Comparison of ENCODE assay signal across 36 cellular contexts in the genomic region with DNA sequence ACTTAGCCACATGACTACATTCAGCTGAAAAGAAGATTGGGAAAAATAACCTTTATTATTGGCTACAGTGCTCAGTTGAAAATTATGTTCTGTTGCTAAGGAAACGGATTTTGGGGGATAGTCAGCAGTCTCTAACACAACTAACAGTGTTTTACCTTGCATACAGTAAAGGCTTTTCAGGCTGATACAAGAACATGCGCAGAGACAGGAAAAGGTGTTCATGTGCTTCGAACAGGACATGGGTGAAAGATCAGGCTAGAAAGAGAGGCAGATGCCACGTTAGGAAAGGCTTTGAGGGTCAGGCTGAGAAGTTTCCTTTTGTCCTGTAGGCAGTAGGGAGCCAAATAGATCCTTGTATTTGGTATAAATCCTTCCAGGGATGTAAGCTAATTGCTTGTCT. TPM values are rescaled to one million over a fixed set of nuclear protein-coding genes. Genes with fewer than 3 reads are reported as not detected.
DNase-seq lines count a peak whose midpoint lies in the region; ATAC-seq, FAIRE-seq and TF ChIP-seq lines count a peak whose summit lies in the region.
"Had no signal": no experiment of that assay in that cellular context is flagged by ENCODE, and none has a peak within 500 bp of the region (broad histone marks: within the 10 kb centered on the region; RNA-seq: fewer than 3 reads in every experiment).

No MANE protein-coding gene starts in this region.

- H3K4me1 Mint-ChIP-seq in naive thymus-derived CD4-positive, alpha-beta T cell: peaks cover 18 to 61% (median 48%) of the 10 kb centered on the region in 7 donors
- peaks cover 66% of the 10 kb centered on the region for H3K4me1 Mint-ChIP-seq in activated T-cell treated with anti-CD3 and anti-CD28 coated beads, Interleukin-2, amount 50 U/mL, for 24 hours (ENCODE audit: low read depth)
- H3K4me1 Mint-ChIP-seq: immature natural killer cell had no signal

- H3F3A ChIP-seq in SU-DHL-6 (ENCODE audit: insufficient read depth): peaks cover 72% of the 10 kb centered on the region

- H3K9me3 ChIP-seq in A673 (ENCODE audit: low read depth, low read length, poor library complexity, severe bottlenecking) (no peaks in the 10 kb centered on the region), SU-DHL-6 (ENCODE audit: insufficient read depth, low read length) (no peaks in the 10 kb centered on the region), sigmoid colon (no peaks in the 10 kb centered on the region)
- H3K9me3 ChIP-seq in naive thymus-derived CD4-positive, alpha-beta T cell (ENCODE audit: control insufficient read depth in 2 of 3, low read length in 3 of 3): no peaks in the 10 kb centered on the region
- H3K9me3 ChIP-seq: Caco-2, gastroesophageal sphincter, left ventricle myocardium inferior, uterus had no signal

- H3K4me1 ChIP-seq in A673 (ENCODE audit: insufficient read depth, low read length, poor library complexity, severe bottlenecking) (peaks cover 54% of the 10 kb centered on the region), sigmoid colon (no peaks in the 10 kb centered on the region)
- H3K4me1 ChIP-seq in naive thymus-derived CD4-positive, alpha-beta T cell (ENCODE audit: control insufficient read depth in 2 of 2, insufficient read depth in 2 of 2, low read length in 2 of 2): peaks cover 6 to 8% of the 10 kb centered on the region in 2 donors
- H3K4me1 ChIP-seq: Caco-2, gastroesophageal sphincter, left ventricle myocardium inferior, uterus had no signal

- no peak overlapping the region for H3K4me3 ChIP-seq in A673 (ENCODE audit: low read depth, low read length, poor library complexity, severe bottlenecking)
- H3K4me3 ChIP-seq in SU-DHL-6 (ENCODE audit: insufficient read depth, low read length, poor library complexity, severe bottlenecking): no peak overlapping the region
- H3K4me3 ChIP-seq in naive thymus-derived CD4-positive, alpha-beta T cell (ENCODE audit: low read length): no peak overlapping the region
- H3K4me3 ChIP-seq in sigmoid colon: no peak overlapping the region
- H3K4me3 ChIP-seq: gastroesophageal sphincter, left ventricle myocardium inferior, smooth muscle cell, uterus had no signal

- CTCF ChIA-PET in A673 (lab: Charles Lee): no interaction called here
- CTCF ChIA-PET in naive thymus-derived CD4-positive, alpha-beta T cell (lab: Charles Lee): interaction anchor here (1.3 to 1.4 kb wide), 2 partner anchors 10 to 19 kb away, joined by 3 to 4 read pairs; no protein-coding TSS in a partner anchor

- 67 to 73% methylated on average over 4 of the region's 4 CpGs for WGBS in sigmoid colon, 2 donors

- peak overlapping the region; percentile 98 for H3K4me2 ChIP-seq in SU-DHL-6 (ENCODE audit: low read depth, low read length, poor library complexity, severe bottlenecking)
- H3K4me2 ChIP-seq: smooth muscle cell had no signal

- no peaks in the 10 kb centered on the region for H3K27me3 ChIP-seq in A673 (replicated peaks; ENCODE audit: insufficient read depth, low read depth, low read length, poor library complexity)
- H3K27me3 ChIP-seq in SU-DHL-6 (ENCODE audit: low read length): no peaks in the 10 kb centered on the region
- no peaks in the 10 kb centered on the region for H3K27me3 ChIP-seq in naive thymus-derived CD4-positive, alpha-beta T cell (ENCODE audit: control insufficient read depth in 2 of 2, insufficient read depth in 2 of 2, low read length in 2 of 2)
- H3K27me3 ChIP-seq in sigmoid colon: peaks cover 0 to 4% (median 0%) of the 10 kb centered on the region in 3 donors
- H3K27me3 ChIP-seq: uterus had no signal

- no peak for TF ChIP-seq CTCF in A673 (conservative IDR thresholded peaks at IDR 0.05; ENCODE audit: low read depth, low read length)
- no peak for TF ChIP-seq CTCF in SU-DHL-6 (IDR thresholded peaks at IDR 0.05; ENCODE audit: insufficient read depth, low read length, poor library complexity, severe bottlenecking)
- TF ChIP-seq CTCF in sigmoid colon (IDR thresholded peaks at IDR 0.05): no peak

- no peaks in the 10 kb centered on the region for H3K9me2 ChIP-seq in SU-DHL-6 (replicated peaks; ENCODE audit: insufficient read depth, low read length)

- H3K9ac ChIP-seq in SU-DHL-6 (ENCODE audit: low read length): peak overlapping the region; percentile 30; the same call in 1 of the 2 replicates

- peaks cover 0 to 8% (median 0%) of the 10 kb centered on the region in 5 donors for H3K36me3 Mint-ChIP-seq in naive thymus-derived CD4-positive, alpha-beta T cell
- no peaks in the 10 kb centered on the region for H3K36me3 Mint-ChIP-seq in activated T-cell treated with anti-CD3 and anti-CD28 coated beads, Interleukin-2, amount 50 U/mL, for 24 hours (ENCODE audit: low read depth)
- H3K36me3 Mint-ChIP-seq: immature natural killer cell; natural killer cell treated with Interleukin-12 subunit alpha and Interleukin-12 subunit beta and Interleukin-15 and Interleukin-18, amount 100 ng/mL, for 72 hours; stimulated activated effector memory CD8-positive, alpha-beta T cell treated with anti-CD3 and anti-CD28 coated beads, Interleukin-12 subunit alpha, Interleukin-12 subunit beta, amount 100 ng/mL, for 72 hours had no signal

- FAIRE-seq in GM19239 (lab: Jason Lieb, UNC): peak; percentile 84
- FAIRE-seq: endometrium had no signal

- 0 out of 2 replicates have a peak, but pooled peaks cover 3% of the 10 kb centered on the region for H3K79me2 ChIP-seq in SU-DHL-6 (ENCODE audit: insufficient read depth, low read length)

- H3K36me3 ChIP-seq in A673 (ENCODE audit: insufficient read depth, low read length, poor library complexity, severe bottlenecking) (no peaks in the 10 kb centered on the region), SU-DHL-6 (ENCODE audit: low read length) (no peaks in the 10 kb centered on the region), sigmoid colon (no peaks in the 10 kb centered on the region)
- no peaks in the 10 kb centered on the region for H3K36me3 ChIP-seq in naive thymus-derived CD4-positive, alpha-beta T cell (ENCODE audit: control insufficient read depth in 2 of 3, insufficient read depth in 3 of 3, low read length in 3 of 3)
- H3K36me3 ChIP-seq: gastroesophageal sphincter, left ventricle myocardium inferior, uterus had no signal

- H3K27me3 Mint-ChIP-seq in naive thymus-derived CD4-positive, alpha-beta T cell: no peaks in the 10 kb centered on the region
- no peaks in the 10 kb centered on the region for H3K27me3 Mint-ChIP-seq in activated T-cell treated with anti-CD3 and anti-CD28 coated beads, Interleukin-2, amount 50 U/mL, for 24 hours
- H3K27me3 Mint-ChIP-seq: activated CD4-positive, alpha-beta T cell treated with anti-CD3 and anti-CD28 coated beads for 36 hours; activated naive CD8-positive, alpha-beta T cell treated with anti-CD3 and anti-CD28 coated beads, Interleukin-2, amount 10 ng/mL, durations not matched to agents 7 days and 5 days; dendritic cell treated with granulocyte-macrophage colony-stimulating factor and Interleukin-4, amounts not matched to agents 40 ng/mL and 50 ng/mL, for 4 days; natural killer cell treated with Interleukin-12 subunit alpha and Interleukin-12 subunit beta and Interleukin-15 and Interleukin-18, amount 100 ng/mL, for 72 hours had no signal

- no peak for TF ChIP-seq POLR2A in sigmoid colon (IDR thresholded peaks at IDR 0.05)

- H3K27ac ChIP-seq in A673 (ENCODE audit: low read depth, low read length, poor library complexity, severe bottlenecking): peak overlapping the region; percentile 80
- H3K27ac ChIP-seq in SU-DHL-6 (ENCODE audit: low read depth, low read length): peak overlapping the region; percentile 99
- no peak overlapping the region for H3K27ac ChIP-seq in naive thymus-derived CD4-positive, alpha-beta T cell (ENCODE audit: low read depth, low read length)
- no peak overlapping the region for H3K27ac ChIP-seq in sigmoid colon
- H3K27ac ChIP-seq: gastroesophageal sphincter, left ventricle myocardium inferior, uterus had no signal

- intact Hi-C loops in A673 (cut with micrococcal nuclease; ENCODE audit: unreplicated experiment): no loop called here
- intact Hi-C loops in naive thymus-derived CD4-positive, alpha-beta T cell (cut with micrococcal nuclease): no loop called here
- intact Hi-C loops in sigmoid colon (cut with DNase I): no loop called here

- ATAC-seq in naive thymus-derived CD4-positive, alpha-beta T cell: no peak
- ATAC-seq in HG03097 (IDR thresholded peaks at IDR 0.05; ENCODE audit: low FRiP score, unreplicated experiment): no peak
- ATAC-seq: activated CD4-positive, alpha-beta T cell treated with anti-CD3 and anti-CD28 coated beads for 36 hours; gastroesophageal sphincter; natural killer cell treated with Interleukin-12 subunit alpha and Interleukin-12 subunit beta and Interleukin-15 and Interleukin-18, amount 100 ng/mL, for 72 hours; SK-N-SH treated with all-trans-retinoic acid at 6 μM for 48 hours; stimulated activated effector memory CD8-positive, alpha-beta T cell treated with anti-CD3 and anti-CD28 coated beads, Interleukin-12 subunit alpha, Interleukin-12 subunit beta, amount 100 ng/mL, for 72 hours had no signal

- peaks cover 0 to 2% (median 0%) of the 10 kb centered on the region in 11 donors for H3K9me3 Mint-ChIP-seq in naive thymus-derived CD4-positive, alpha-beta T cell
- H3K9me3 Mint-ChIP-seq in activated T-cell treated with anti-CD3 and anti-CD28 coated beads, Interleukin-2, amount 50 U/mL, for 24 hours: no peaks in the 10 kb centered on the region
- H3K9me3 Mint-ChIP-seq: activated naive CD8-positive, alpha-beta T cell treated with anti-CD3 and anti-CD28 coated beads, Interleukin-2, amount 10 ng/mL, durations not matched to agents 7 days and 5 days; dendritic cell treated with granulocyte-macrophage colony-stimulating factor and Interleukin-4, amounts not matched to agents 40 ng/mL and 50 ng/mL, for 4 days; immature natural killer cell; natural killer cell treated with Interleukin-12 subunit alpha and Interleukin-12 subunit beta and Interleukin-15 and Interleukin-18, amount 100 ng/mL, for 72 hours; stimulated activated effector memory CD8-positive, alpha-beta T cell treated with anti-CD3 and anti-CD28 coated beads, Interleukin-12 subunit alpha, Interleukin-12 subunit beta, amount 100 ng/mL, for 72 hours had no signal

- no peaks in the 10 kb centered on the region for H4K20me1 ChIP-seq in SU-DHL-6 (ENCODE audit: low read depth, low read length)

- no peak for TF ChIP-seq EP300 in sigmoid colon (IDR thresholded peaks at IDR 0.05)

- peak overlapping the region; percentile 64 for H2AFZ ChIP-seq in SU-DHL-6 (ENCODE audit: low read depth, low read length, severe bottlenecking)

- no TSS peak for BruUV-seq in A673 (replicated peaks; lab: Mats Ljungman, UMichigan)

- H3K27ac Mint-ChIP-seq in naive thymus-derived CD4-positive, alpha-beta T cell: peak overlapping the region in 5 of 9 donors; percentile 2 to 75 (median 29)
- H3K27ac Mint-ChIP-seq in activated T-cell treated with anti-CD3 and anti-CD28 coated beads, Interleukin-2, amount 50 U/mL, for 24 hours: no peak overlapping the region
- H3K27ac Mint-ChIP-seq: activated CD4-positive, alpha-beta T cell treated with anti-CD3 and anti-CD28 coated beads for 36 hours; activated naive CD8-positive, alpha-beta T cell treated with anti-CD3 and anti-CD28 coated beads, Interleukin-2, amount 10 ng/mL, durations not matched to agents 7 days and 5 days; dendritic cell treated with granulocyte-macrophage colony-stimulating factor and Interleukin-4, amounts not matched to agents 40 ng/mL and 50 ng/mL, for 4 days; stimulated activated effector memory CD8-positive, alpha-beta T cell treated with anti-CD3 and anti-CD28 coated beads, Interleukin-12 subunit alpha, Interleukin-12 subunit beta, amount 100 ng/mL, for 72 hours had no signal

- peak overlapping the region in 5 of 10 donors; percentile 8 to 49 (median 39) for H3K4me3 Mint-ChIP-seq in naive thymus-derived CD4-positive, alpha-beta T cell
- H3K4me3 Mint-ChIP-seq in activated T-cell treated with anti-CD3 and anti-CD28 coated beads, Interleukin-2, amount 50 U/mL, for 24 hours: no peak overlapping the region
- H3K4me3 Mint-ChIP-seq: activated CD4-positive, alpha-beta T cell treated with anti-CD3 and anti-CD28 coated beads for 36 hours; activated naive CD8-positive, alpha-beta T cell treated with anti-CD3 and anti-CD28 coated beads, Interleukin-2, amount 10 ng/mL, durations not matched to agents 7 days and 5 days; dendritic cell treated with granulocyte-macrophage colony-stimulating factor and Interleukin-4, amounts not matched to agents 40 ng/mL and 50 ng/mL, for 4 days; immature natural killer cell; natural killer cell treated with Interleukin-12 subunit alpha and Interleukin-12 subunit beta and Interleukin-15 and Interleukin-18, amount 100 ng/mL, for 72 hours; stimulated activated effector memory CD8-positive, alpha-beta T cell treated with anti-CD3 and anti-CD28 coated beads, Interleukin-12 subunit alpha, Interleukin-12 subunit beta, amount 100 ng/mL, for 72 hours had no signal

- DNase-seq in A673 (ENCODE audit: low spot score): no peak
- no peak for DNase-seq in GM19239 (ENCODE audit: insufficient read length, low spot score)
- DNase-seq in naive thymus-derived CD4-positive, alpha-beta T cell: no peak
- no peak for DNase-seq in activated T-cell treated with anti-CD3 and anti-CD28 coated beads, Interleukin-2, amount 50 U/mL, for 24 hours
- DNase-seq in sigmoid colon: no peak
- no peak for DNase-seq in GM03348 (ENCODE audit: low spot score)
- DNase-seq: activated CD4-positive, alpha-beta T cell treated with anti-CD3 and anti-CD28 coated beads for 36 hours; activated gamma-delta T cell; activated naive CD8-positive, alpha-beta T cell treated with anti-CD3 and anti-CD28 coated beads, Interleukin-2, amount 10 ng/mL, durations not matched to agents 7 days and 5 days; activated T-cell treated with anti-CD3 and anti-CD28 coated beads, Interleukin-2, amount 50 U/mL, for 1 hour; C1 segment of cervical spinal cord; Caco-2; central memory CD4-positive, alpha-beta T cell; GDM1; hippocampal formation; immature natural killer cell; left ventricle myocardium inferior; midbrain; MM.1S; NCI-H1417; NCI-H2107; NCI-H748 treated with DMSO at 0.1 percent for 48 hours; retina; T-helper 2 cell; uterus had no signal

- POLR2A ChIA-PET in A673 (lab: Charles Lee; ENCODE audit: low non-redundant PET): no interaction called here
- POLR2A ChIA-PET in naive thymus-derived CD4-positive, alpha-beta T cell (lab: Charles Lee): interaction anchor here (1.5 to 7.6 kb wide), 2 partner anchors 12 to 18 kb away, joined by 7 to 62 read pairs; a partner anchor contains a TSS

RNA-seq across cellular contexts. Expression of a gene that starts 14.8 kb away (rescaled TPM):
- 66.8 and 74.2 TPM in 2 replicates for total RNA-seq in A673 (2021)
- 100 to 1,000 TPM; 160 to 370 (median 250) TPM for total RNA-seq in naive thymus-derived CD4-positive, alpha-beta T cell
- polyA plus RNA-seq in naive thymus-derived CD4-positive, alpha-beta T cell: 100 to 1,000 TPM; 393 to 479 TPM
- total RNA-seq in sigmoid colon: 1 to 10 TPM in 2 of 4 donors, under 1 TPM in 2; 0.49 to 1.4 (median 1.0) TPM
- polyA plus RNA-seq in sigmoid colon: 10 to 100 TPM in 1 of 3 donors, 1 to 10 TPM in 2; 2.5 to 38.8 (median 4.2) TPM
- total RNA-seq: Caco-2, HT-29, osteocyte, smooth muscle cell had no signal

Comparison
In these comparisons a context has a peak if more than half of its experiments do, and no peak if none do; other contexts are left out.
1. H3K27ac ChIP-seq: peak in A673 (single experiment) and SU-DHL-6 (single experiment); none in naive thymus-derived CD4-positive, alpha-beta T cell (single experiment) and sigmoid colon (0 of 4).
2. RNA of a gene that starts 14.8 kb away (total RNA-seq): 160 to 370 TPM in naive thymus-derived CD4-positive, alpha-beta T cell and 66.8 to 74.2 TPM in A673; 0.49 to 1.4 TPM in sigmoid colon; every median in the first group is over 10 times any median in the second.